8 cellular contexts compared by ENCODE assay signal in genomic region chr3:196274585-196274984, GRCh38. TPM values are rescaled to one million over a fixed set of nuclear protein-coding genes. Genes with fewer than 3 reads are reported as not detected.
DNase-seq lines count a peak whose midpoint lies in the region; ATAC-seq lines count a peak whose summit lies in the region.

No MANE protein-coding gene starts in this region.

- H3K27me3 ChIP-seq in right cardiac atrium (ENCODE audit: control insufficient read depth, insufficient read depth), result no peaks in the 10 kb centered on the region

- no peak overlapping the region for H3K4me3 ChIP-seq in right cardiac atrium (ENCODE audit: low read length)

- H3K9me3 ChIP-seq in right cardiac atrium (ENCODE audit: control insufficient read depth, low read length), result no peaks in the 10 kb centered on the region

- ATAC-seq in GM18517 (IDR thresholded peaks at IDR 0.05; ENCODE audit: unreplicated experiment) (peak; percentile 81), HG02938 (IDR thresholded peaks at IDR 0.05; ENCODE audit: unreplicated experiment) (peak; percentile 91), right cardiac atrium (no peak)

- H3K27ac ChIP-seq in right cardiac atrium (ENCODE audit: low read length), result no peak overlapping the region

- intact Hi-C loops in right cardiac atrium (cut with DNase I), result no loop called here

- DNase-seq in T-helper 1 cell (peak in 4 of 5 donors; percentile 28 to 95 (median 42)), NCI-H82 (lab: John Stamatoyannopoulos, UW) (no peak), right cardiac atrium (no peak), SKM-1 treated with dmso at 0.1 percent for 144 hours (lab: John Stamatoyannopoulos, UW; ENCODE audit: unreplicated experiment) (no peak)
- DNase-seq in central memory CD4-positive, alpha-beta T cell, result peak; percentile 80
- peak; percentile 27 for DNase-seq in stimulated activated CD8-positive, alpha-beta memory T cell treated with anti-CD3 and anti-CD28 coated beads, Interleukin-4, amount 100 ng/mL, for 24 hours (ENCODE audit: low read depth)

- H3K4me1 ChIP-seq in right cardiac atrium (ENCODE audit: control insufficient read depth, insufficient read depth, low read length), result peaks cover 13% of the 10 kb centered on the region

- 92% methylated on average over 5 of the region's 5 CpGs for WGBS in right cardiac atrium

RNA-seq across cellular contexts. Expression of gene PCYT1A, which starts 12.9 kb away (rescaled TPM):
- total RNA-seq in right cardiac atrium, result 10 to 100 TPM; 79.7 to 87.7 (median 85.7) TPM
- polyA plus RNA-seq in right cardiac atrium, result 34.8 TPM

RNA-seq across cellular contexts. Expression of gene DYNLT2B, which starts 43.5 kb away (rescaled TPM):
- total RNA-seq in right cardiac atrium, result 1 to 10 TPM; 3.6 to 4.7 (median 4.7) TPM
- 8.4 TPM for polyA plus RNA-seq in right cardiac atrium

RNA-seq across cellular contexts. Expression of gene SLC51A, which starts 58.3 kb away (rescaled TPM):
- total RNA-seq in right cardiac atrium, result under 1 TPM in 2 of 4 donors, not detected in 2; 0.23 to 0.68 TPM
- polyA plus RNA-seq in right cardiac atrium, result 0.81 TPM

Comparison
In these comparisons a context has a peak if more than half of its experiments do, and no peak if none do; other contexts are left out.
1. ATAC-seq: peak in GM18517 (single experiment) and HG02938 (single experiment); none in right cardiac atrium (0 of 2).
2. DNase-seq: peak in T-helper 1 cell (4 of 5), central memory CD4-positive, alpha-beta T cell (single experiment) and stimulated activated CD8-positive, alpha-beta memory T cell treated with anti-CD3 and anti-CD28 coated beads, Interleukin-4, amount 100 ng/mL, for 24 hours (single experiment); none in NCI-H82 (single experiment), right cardiac atrium (0 of 3) and SKM-1 treated with dmso at 0.1 percent for 144 hours (single experiment).